8 cellular contexts compared by ENCODE assay signal in the genomic region with DNA sequence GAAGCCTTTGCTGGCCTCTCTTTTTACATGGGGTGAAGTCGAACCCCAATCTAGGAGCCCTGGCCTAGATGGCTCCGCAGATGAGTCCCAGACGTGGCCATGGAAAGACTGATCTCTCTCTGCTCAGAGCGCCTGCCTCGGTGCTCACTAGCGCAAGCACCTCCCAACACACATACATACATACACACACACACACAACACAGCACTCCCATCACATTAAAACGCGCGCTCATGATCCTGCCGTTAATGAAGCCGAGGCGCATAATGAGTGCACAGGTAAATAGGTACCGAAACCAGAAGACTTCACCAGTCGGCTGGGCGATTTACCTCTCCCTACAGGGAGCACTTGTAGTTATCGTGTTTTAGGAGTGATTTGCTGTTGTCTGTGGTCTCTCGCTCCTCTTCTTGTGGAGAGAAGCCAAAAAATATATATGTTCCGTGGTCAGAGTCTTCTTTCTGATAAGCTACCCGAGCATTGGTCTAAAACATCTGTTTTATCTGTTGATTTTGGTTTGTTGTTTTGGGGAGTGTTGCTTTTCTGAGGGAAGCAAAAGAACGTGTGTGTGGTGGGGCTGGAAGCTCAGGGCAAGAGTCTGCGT.
DNase-seq lines count a peak whose midpoint lies in the region; ATAC-seq, FAIRE-seq and TF ChIP-seq lines count a peak whose summit lies in the region.

No MANE protein-coding gene starts in this region.

- ATAC-seq in HG02885 (IDR thresholded peaks at IDR 0.05; ENCODE audit: poor library complexity, unreplicated experiment) (peak; percentile 23), pancreas (peak in 3 of 4 donors; percentile 18 to 51 (median 24))

- no peak for FAIRE-seq in pancreas (lab: Jason Lieb, UNC)

- peaks cover 87% of the 10 kb centered on the region for H3K27me3 Mint-ChIP-seq in T-helper 2 cell treated with Interferon-gamma antibody and Interleukin-4, amounts not matched to agents 5 μg/mL and 100 μg/mL, for 36 hours (ENCODE audit: low read depth)
- H3K27me3 Mint-ChIP-seq in endothelial cell (ENCODE audit: unreplicated experiment), result peaks cover 35% of the 10 kb centered on the region

- peak overlapping the region; percentile 92 for H2AFZ ChIP-seq in PC-9

- peak overlapping the region; percentile 98 for H3K4me2 ChIP-seq in PC-9

- intact Hi-C loops in PC-9 (cut with micrococcal nuclease; ENCODE audit: unreplicated experiment) (loop anchor here (1.0 to 10.0 kb wide), 2 partner anchors 170 to 534 kb away; no protein-coding TSS in a partner anchor), pancreas (cut with DNase I) (loop anchor here in 1 of 3 donors (5.0 kb wide), 2 partner anchors 528 to 893 kb away; no protein-coding TSS in a partner anchor)

- H3K36me3 ChIP-seq in PC-9 (ENCODE audit: low read depth), result no peaks in the 10 kb centered on the region
- no peaks in the 10 kb centered on the region for H3K36me3 ChIP-seq in pancreas

- peak overlapping the region; percentile 69 for H3K27ac Mint-ChIP-seq in T-helper 2 cell treated with Interferon-gamma antibody and Interleukin-4, amounts not matched to agents 5 μg/mL and 100 μg/mL, for 36 hours
- peak overlapping the region; percentile 34 for H3K27ac Mint-ChIP-seq in endothelial cell (ENCODE audit: unreplicated experiment)

- peaks cover 4% of the 10 kb centered on the region for H3K9me3 Mint-ChIP-seq in T-helper 2 cell treated with Interferon-gamma antibody and Interleukin-4, amounts not matched to agents 5 μg/mL and 100 μg/mL, for 36 hours
- no peaks in the 10 kb centered on the region for H3K9me3 Mint-ChIP-seq in endothelial cell (ENCODE audit: unreplicated experiment)

- H3K27me3 ChIP-seq in PC-9 (ENCODE audit: insufficient read depth, low read depth), result no peaks in the 10 kb centered on the region
- peaks cover 10 to 95% (median 36%) of the 10 kb centered on the region in 4 donors for H3K27me3 ChIP-seq in pancreas

- peak overlapping the region; percentile 71 for H3K4me3 Mint-ChIP-seq in T-helper 2 cell treated with Interferon-gamma antibody and Interleukin-4, amounts not matched to agents 5 μg/mL and 100 μg/mL, for 36 hours
- peak overlapping the region; percentile 74 for H3K4me3 Mint-ChIP-seq in endothelial cell (ENCODE audit: unreplicated experiment)

- peaks cover 16% of the 10 kb centered on the region for H3K4me1 Mint-ChIP-seq in T-helper 2 cell treated with Interferon-gamma antibody and Interleukin-4, amounts not matched to agents 5 μg/mL and 100 μg/mL, for 36 hours (ENCODE audit: low read depth)
- peaks cover 37% of the 10 kb centered on the region for H3K4me1 Mint-ChIP-seq in endothelial cell (ENCODE audit: unreplicated experiment)

- TF ChIP-seq CTCF in PC-9 (conservative IDR thresholded peaks at IDR 0.05), result no peak
- no peak for TF ChIP-seq CTCF in endothelial cell (IDR thresholded peaks at IDR 0.05; ENCODE audit: unreplicated experiment)
- no peak for TF ChIP-seq CTCF in pancreas (IDR thresholded peaks at IDR 0.05)

- H3K9me2 ChIP-seq in PC-9 (ENCODE audit: insufficient read depth), result no peaks in the 10 kb centered on the region

- H3K4me3 ChIP-seq in PC-9, result peak overlapping the region; percentile 77
- peak overlapping the region in 2 of 4 donors; percentile 31 to 46 for H3K4me3 ChIP-seq in pancreas

- no peaks in the 10 kb centered on the region for H4K20me1 ChIP-seq in PC-9 (ENCODE audit: insufficient read depth)

- H3F3A ChIP-seq in PC-9 (ENCODE audit: insufficient read depth, low read depth), result peaks cover 8% of the 10 kb centered on the region

- no peak for DNase-seq in T-helper 2 cell treated with Interferon-gamma antibody and Interleukin-4, amounts not matched to agents 5 μg/mL and 100 μg/mL, for 36 hours (ENCODE audit: low spot score)
- DNase-seq in T-helper 2 cell (no peak), PC-9 (no peak), endothelial cell (ENCODE audit: low spot score) (no peak), pancreas (no peak), inferior parietal cortex (ENCODE audit: extremely low spot score) (no peak), ACHN (no peak)

- in situ Hi-C loops in ACHN (cut with HindIII; ENCODE audit: low pct_ligation_motif_present, low pct_unique_long_range_greater_than_20kb, low sequenced_read_pairs), result no loop called here

- 7 to 8% methylated on average over 21 of the region's 21 CpGs for WGBS in pancreas, 2 donors

- CTCF ChIA-PET in PC-9 (lab: Charles Lee), result interaction anchor here (0.8 to 0.9 kb wide), 3 partner anchors 15 to 894 kb away, joined by 3 to 4 read pairs (median 3); no protein-coding TSS in a partner anchor

- TSS peak; percentile 75 for BruUV-seq in PC-9 (replicated peaks; lab: Mats Ljungman, UMichigan)

- H3K27ac ChIP-seq in PC-9 (peak overlapping the region; percentile 79), pancreas (no peak overlapping the region)

- H3K4me1 ChIP-seq in PC-9 (replicated peaks; ENCODE audit: insufficient read depth) (peaks cover 10% of the 10 kb centered on the region), pancreas (peaks cover 0 to 14% (median 0%) of the 10 kb centered on the region in 3 donors)

- H3K79me2 ChIP-seq in PC-9 (ENCODE audit: low read depth), result no peaks in the 10 kb centered on the region

- POLR2A ChIA-PET in PC-9 (lab: Charles Lee; ENCODE audit: unreplicated experiment), result interaction anchor here (0.5 to 2.2 kb wide), 3 partner anchors 15 to 471 kb away, joined by 3 to 29 read pairs (median 4); no protein-coding TSS in a partner anchor

- H3K36me3 Mint-ChIP-seq in T-helper 2 cell treated with Interferon-gamma antibody and Interleukin-4, amounts not matched to agents 5 μg/mL and 100 μg/mL, for 36 hours (ENCODE audit: low read depth), result peaks cover 6% of the 10 kb centered on the region
- no peaks in the 10 kb centered on the region for H3K36me3 Mint-ChIP-seq in endothelial cell (ENCODE audit: low read depth, unreplicated experiment)

- H3K9me3 ChIP-seq in PC-9 (ENCODE audit: insufficient read depth, low read depth) (no peaks in the 10 kb centered on the region), pancreas (no peaks in the 10 kb centered on the region)
